8 cellular contexts compared by ENCODE assay signal in the genomic region with DNA sequence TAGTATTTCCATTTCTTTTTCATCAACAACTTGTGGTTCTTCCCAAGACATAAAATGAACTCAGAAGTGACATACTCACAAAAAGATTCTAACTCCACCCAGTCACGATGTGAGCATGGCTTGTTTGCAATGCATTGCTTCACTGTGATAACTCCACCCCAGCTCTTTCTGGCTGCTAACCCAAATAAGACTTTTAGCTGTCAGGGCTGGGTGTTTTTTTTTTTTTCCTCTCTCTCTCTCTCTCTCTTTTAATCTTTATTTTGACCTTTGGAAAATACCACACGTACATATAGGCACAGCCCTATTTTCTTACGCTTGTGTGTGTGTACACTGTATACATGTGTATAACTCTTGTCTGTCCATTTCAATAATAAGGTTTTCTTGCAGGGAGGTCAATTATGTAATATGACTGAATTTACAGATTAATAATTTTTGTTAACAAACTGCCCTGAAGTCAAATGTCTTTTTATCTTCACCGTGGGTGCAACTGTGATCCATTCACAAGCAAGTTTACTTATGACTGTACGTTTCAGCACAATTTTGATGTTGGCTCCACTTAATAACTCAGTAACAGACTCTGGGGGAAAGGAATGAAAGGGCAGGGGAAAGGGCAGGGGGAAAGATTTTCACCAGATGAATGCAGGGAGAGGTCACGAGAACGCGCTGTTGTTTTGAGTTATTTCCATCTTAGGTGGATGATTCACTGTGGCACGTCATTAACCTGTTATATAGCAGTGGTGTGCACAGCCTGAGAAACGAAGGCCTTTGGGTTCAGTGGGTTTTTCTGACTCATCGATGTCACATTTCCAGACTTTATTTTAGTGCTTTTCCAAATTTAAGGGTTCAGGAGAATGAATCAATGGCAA.
A peak's percentile ranks its signal among the peaks of the same experiment; 100 is the strongest.
DNase-seq lines count a peak whose midpoint lies in the region; ATAC-seq and TF ChIP-seq lines count a peak whose summit lies in the region.

No MANE protein-coding gene starts in this region.

- peaks cover 0 to 2% of the 10 kb centered on the region in 2 donors for H3K4me1 ChIP-seq in mucosa of rectum (ENCODE audit: control insufficient read depth in 2 of 2, insufficient read depth in 2 of 2, low read length in 2 of 2)
- H3K4me1 ChIP-seq in subcutaneous abdominal adipose tissue (ENCODE audit: control insufficient read depth in 5 of 5, insufficient read depth in 5 of 5, low read length in 5 of 5): peaks cover 3 to 55% (median 41%) of the 10 kb centered on the region in 5 donors

- H3K4me3 ChIP-seq in astrocyte of the spinal cord (ENCODE audit: low read depth, low read length) (no peak overlapping the region), mucosa of rectum (ENCODE audit: low read length in 2 of 2) (no peak overlapping the region), subcutaneous abdominal adipose tissue (ENCODE audit: low read depth in 1 of 5, low read length in 5 of 5) (no peak overlapping the region)

- in situ Hi-C loops in astrocyte of the spinal cord (cut with HindIII; ENCODE audit: low sequenced_read_pairs): no loop called here

- H3K9ac ChIP-seq in mucosa of rectum (ENCODE audit: low read depth in 1 of 2, low read length in 2 of 2) (no peak overlapping the region), subcutaneous abdominal adipose tissue (ENCODE audit: low read length in 5 of 5) (peak overlapping the region; percentile 16 to 86 (median 47))

- TF ChIP-seq CTCF in astrocyte of the spinal cord (IDR thresholded peaks at IDR 0.05; ENCODE audit: low read depth, low read length): no peak

- H3K36me3 ChIP-seq in mucosa of rectum (ENCODE audit: control insufficient read depth in 2 of 2, insufficient read depth in 2 of 2, low read length in 2 of 2) (no peaks in the 10 kb centered on the region), subcutaneous abdominal adipose tissue (ENCODE audit: control insufficient read depth in 5 of 5, insufficient read depth in 5 of 5, low read length in 5 of 5) (no peaks in the 10 kb centered on the region)

- H3K27me3 ChIP-seq in mucosa of rectum (ENCODE audit: control insufficient read depth in 2 of 2, insufficient read depth in 2 of 2, low read length in 2 of 2) (no peaks in the 10 kb centered on the region), subcutaneous abdominal adipose tissue (ENCODE audit: control insufficient read depth in 5 of 5, insufficient read depth in 4 of 5, low read length in 5 of 5) (no peaks in the 10 kb centered on the region)

- peak; percentile 17 to 79 (median 57) for DNase-seq in T-helper 1 cell
- peak; percentile 89 for DNase-seq in astrocyte of the spinal cord (ENCODE audit: low read depth, low spot score)
- DNase-seq in NCI-H82 (lab: John Stamatoyannopoulos, UW): no peak
- DNase-seq in DMS 273 (lab: John Stamatoyannopoulos, UW; ENCODE audit: unreplicated experiment): no peak

- H3K9me3 ChIP-seq in mucosa of rectum (ENCODE audit: control insufficient read depth in 2 of 2, low read length in 2 of 2) (no peaks in the 10 kb centered on the region), subcutaneous abdominal adipose tissue (ENCODE audit: control insufficient read depth in 5 of 5, low read length in 5 of 5) (no peaks in the 10 kb centered on the region)

- H3K27ac ChIP-seq in mucosa of rectum (ENCODE audit: low read depth in 2 of 2, low read length in 2 of 2) (peak overlapping the region; percentile 62 to 66), subcutaneous abdominal adipose tissue (ENCODE audit: low read depth, low read length) (peak overlapping the region; percentile 89)

- ATAC-seq in GM18517 (IDR thresholded peaks at IDR 0.05; ENCODE audit: unreplicated experiment): peak; percentile 90
- ATAC-seq in HG02973 (IDR thresholded peaks at IDR 0.05; ENCODE audit: unreplicated experiment): peak; percentile 86

Comparison
In these comparisons a context has a peak if more than half of its experiments do, and no peak if none do; other contexts are left out.
1. DNase-seq: peak in T-helper 1 cell (5 of 5) and astrocyte of the spinal cord (single experiment); none in NCI-H82 (single experiment) and DMS 273 (single experiment).
2. H3K9ac ChIP-seq: peak in subcutaneous abdominal adipose tissue (5 of 5); none in mucosa of rectum (0 of 2).